In genomic region chr1:243249214-243249613, GRCh38 we compare ENCODE assay signal across 23 cellular contexts. TPM values are rescaled to one million over a fixed set of nuclear protein-coding genes. Genes with fewer than 3 reads are reported as not detected.
DNase-seq lines count a peak whose midpoint lies in the region; ATAC-seq, FAIRE-seq and TF ChIP-seq lines count a peak whose summit lies in the region.
"Had no signal": no experiment of that assay in that cellular context is flagged by ENCODE, and none has a peak within 500 bp of the region (broad histone marks: within the 10 kb centered on the region; RNA-seq: fewer than 3 reads in every experiment).

No MANE protein-coding gene starts in this region.

- H3K79me2 ChIP-seq in mammary epithelial cell (ENCODE audit: insufficient read depth, low read length) (peaks cover 95% of the 10 kb centered on the region), astrocyte (ENCODE audit: insufficient read depth, low read length) (peaks cover 100% of the 10 kb centered on the region)

- no peaks in the 10 kb centered on the region for H4K20me1 ChIP-seq in mammary epithelial cell (ENCODE audit: insufficient read depth, low read length)
- H4K20me1 ChIP-seq in astrocyte (ENCODE audit: insufficient read depth, low read length) = peaks cover 84% of the 10 kb centered on the region

- H3K27ac ChIP-seq in mammary epithelial cell (ENCODE audit: insufficient read depth, low read depth, low read length) (no peak overlapping the region), astrocyte (ENCODE audit: low read depth, low read length) (no peak overlapping the region), mesenchymal stem cell (ENCODE audit: low read length, poor library complexity, severe bottlenecking) (no peak overlapping the region)
- H3K27ac ChIP-seq: C4-2B had no signal

- H3K36me3 ChIP-seq in mammary epithelial cell (ENCODE audit: insufficient read depth, low read length) (no peaks in the 10 kb centered on the region), astrocyte (ENCODE audit: insufficient read depth, low read length) (peaks cover 5% of the 10 kb centered on the region), mesenchymal stem cell (ENCODE audit: control insufficient read depth in 1 of 2, insufficient read depth in 2 of 2, low read depth in 1 of 2, low read length in 2 of 2) (peaks cover 2 to 18% of the 10 kb centered on the region in 2 experiments)

- no peak overlapping the region for H4K8ac ChIP-seq in mesenchymal stem cell (ENCODE audit: low read length)

- H3K9me3 Mint-ChIP-seq in MCF 10A (ENCODE audit: unreplicated experiment) (no peaks in the 10 kb centered on the region), astrocyte (ENCODE audit: unreplicated experiment) (no peaks in the 10 kb centered on the region)

- no peak overlapping the region for H2BK15ac ChIP-seq in mesenchymal stem cell (ENCODE audit: low read depth, poor library complexity, severe bottlenecking)

- H2BK120ac ChIP-seq in mesenchymal stem cell (ENCODE audit: low read depth, low read length) = no peak overlapping the region

- no peak overlapping the region for H3K4ac ChIP-seq in mesenchymal stem cell (ENCODE audit: low read depth in 1 of 2, low read length in 2 of 2)

- H4K91ac ChIP-seq in mesenchymal stem cell (ENCODE audit: low read length) = no peak overlapping the region

- 100% methylated on average over 3 of the region's 3 CpGs for WGBS in mammary epithelial cell (ENCODE audit: low coverage, missing lambda C conversion rate)
- WGBS in mesenchymal stem cell = 100% methylated on average over 1 of the region's 3 CpGs

- CTCF ChIA-PET in MCF 10A (lab: Yijun Ruan, JAX) = interaction anchor here (0.5 to 2.6 kb wide), 2 partner anchors 8 to 12 kb away, joined by 4 to 11 read pairs; no protein-coding TSS in a partner anchor
- CTCF ChIA-PET in mammary epithelial cell (lab: Charles Lee; ENCODE audit: low non-redundant PET) = no interaction called here

- no peak overlapping the region for H3K4me3 ChIP-seq in mammary epithelial cell (replicated peaks in 1 of 3; ENCODE audit: insufficient read depth in 1 of 3, low read depth in 2 of 3, low read length in 3 of 3)
- no peak overlapping the region for H3K4me3 ChIP-seq in astrocyte (ENCODE audit: insufficient read depth, low read depth, low read length)
- H3K4me3 ChIP-seq in mesenchymal stem cell (ENCODE audit: insufficient read depth in 1 of 2, low read depth in 1 of 2, low read length in 2 of 2) = peak overlapping the region in 1 of 2 experiments; percentile 95
- H3K4me3 ChIP-seq: HAP-1 had no signal

- H3K27me3 Mint-ChIP-seq in MCF 10A (ENCODE audit: insufficient read depth, unreplicated experiment) (no peaks in the 10 kb centered on the region), astrocyte (ENCODE audit: low read depth, unreplicated experiment) (no peaks in the 10 kb centered on the region)

- H2AFZ ChIP-seq in mammary epithelial cell (ENCODE audit: low read depth, low read length) = no peak overlapping the region
- no peak overlapping the region for H2AFZ ChIP-seq in astrocyte (ENCODE audit: low read depth, low read length)
- H2AFZ ChIP-seq in mesenchymal stem cell (ENCODE audit: low read depth, low read length) = no peak overlapping the region

- H3K18ac ChIP-seq in mesenchymal stem cell (ENCODE audit: low read depth in 1 of 2, low read length in 2 of 2) = no peak overlapping the region

- intact Hi-C loops in MCF 10A (cut with micrococcal nuclease) = no loop called here
- intact Hi-C loops in mammary epithelial cell (cut with micrococcal nuclease) = no loop called here

- H3K36me3 Mint-ChIP-seq in MCF 10A (ENCODE audit: insufficient read depth, unreplicated experiment) (peaks cover 6% of the 10 kb centered on the region), astrocyte (ENCODE audit: low read depth, unreplicated experiment) (no peaks in the 10 kb centered on the region)

- TF ChIP-seq CTCF in MCF 10A (IDR thresholded peaks at IDR 0.05; ENCODE audit: unreplicated experiment) (no peak), mammary epithelial cell (conservative IDR thresholded peaks at IDR 0.05 in 1 of 2, IDR thresholded peaks at IDR 0.05 in 1 of 2; ENCODE audit: extremely low read depth in 1 of 2, insufficient read depth in 1 of 2, low read depth in 1 of 2, low read length in 2 of 2) (no peak), astrocyte (IDR thresholded peaks at IDR 0.05; ENCODE audit: insufficient read depth, low read depth, low read length) (no peak)

- no peak overlapping the region for H2BK5ac ChIP-seq in mesenchymal stem cell (ENCODE audit: low read depth, low read length, poor library complexity, severe bottlenecking)

- no peak for DNase-seq in MCF 10A (ENCODE audit: unreplicated experiment)
- DNase-seq in mammary epithelial cell = no peak
- DNase-seq in astrocyte (ENCODE audit: low read depth) = no peak
- DNase-seq in mesenchymal stem cell = no peak
- DNase-seq in NCI-H1048 (lab: John Stamatoyannopoulos, UW) = no peak
- no peak for DNase-seq in central memory CD4-positive, alpha-beta T cell
- DNase-seq: 8988T, Calu3, DMS79 treated with DMSO at 0.1 percent for 48 hours, GOT3, KBM-7, MM.1S, NCI-H1417, NCI-H1694, NCI-H2081, NCI-H2227 treated with DMSO at 0.1 percent for 48 hours, NCI-H526 treated with DMSO at 0.1 percent for 48 hours, Right ventricle myocardium superior, RPMI8226 had no signal

- H3K4me1 Mint-ChIP-seq in MCF 10A (ENCODE audit: insufficient read depth, unreplicated experiment) (peaks cover 53% of the 10 kb centered on the region), astrocyte (ENCODE audit: low read depth, unreplicated experiment) (peaks cover 33% of the 10 kb centered on the region)

- in situ Hi-C loops in mammary epithelial cell (cut with MboI; ENCODE audit: low sequenced_read_pairs in 2 of 2) = no loop called here

- H3K27ac Mint-ChIP-seq in MCF 10A (ENCODE audit: low read depth, unreplicated experiment) (peak overlapping the region; percentile 3), astrocyte (ENCODE audit: unreplicated experiment) (no peak overlapping the region)

- H3K79me1 ChIP-seq in mesenchymal stem cell (replicated peaks; ENCODE audit: low read length, poor library complexity, severe bottlenecking) = no peaks in the 10 kb centered on the region

- no peak for ATAC-seq in GM21390 (IDR thresholded peaks at IDR 0.05; ENCODE audit: unreplicated experiment)

- H3K9me3 ChIP-seq in mammary epithelial cell (replicated peaks; ENCODE audit: insufficient read depth, low read length) (no peaks in the 10 kb centered on the region), astrocyte (ENCODE audit: insufficient read depth, low read depth, low read length) (no peaks in the 10 kb centered on the region), mesenchymal stem cell (ENCODE audit: control insufficient read depth, low read length) (no peaks in the 10 kb centered on the region)
- H3K9me3 ChIP-seq: HAP-1 had no signal

- H2AK5ac ChIP-seq in mesenchymal stem cell (ENCODE audit: low read length, severe bottlenecking) = no peak overlapping the region

- H3K9ac ChIP-seq in mammary epithelial cell (ENCODE audit: insufficient read depth, low read length) (no peak overlapping the region), astrocyte (ENCODE audit: low read length) (no peak overlapping the region), mesenchymal stem cell (ENCODE audit: low read length) (peak overlapping the region; percentile 8)

- FAIRE-seq in astrocyte (lab: Jason Lieb, UNC) = no peak
- FAIRE-seq: HTR-8/SVneo had no signal

- peaks cover 7% of the 10 kb centered on the region for H3K4me1 ChIP-seq in mammary epithelial cell (ENCODE audit: insufficient read depth, low read length)
- H3K4me1 ChIP-seq in astrocyte (ENCODE audit: insufficient read depth, low read length) = peaks cover 24% of the 10 kb centered on the region
- H3K4me1 ChIP-seq in mesenchymal stem cell (ENCODE audit: control insufficient read depth, insufficient read depth, low read depth, low read length) = peaks cover 5% of the 10 kb centered on the region

- POLR2A ChIA-PET in MCF 10A (lab: Yijun Ruan, JAX) = interaction anchor here (0.7 to 4.0 kb wide), 3 partner anchors 8 to 38 kb away, joined by 3 to 24 read pairs (median 3); partner anchors contain the start of genes CEP170 and SDCCAG8

- no peak overlapping the region for H3K4me2 ChIP-seq in mammary epithelial cell (ENCODE audit: insufficient read depth, low read depth, low read length)
- H3K4me2 ChIP-seq in astrocyte (ENCODE audit: low read length) = peak overlapping the region; percentile 94
- H3K4me2 ChIP-seq in mesenchymal stem cell (ENCODE audit: low read length, poor library complexity, severe bottlenecking) = no peak overlapping the region

- no peak overlapping the region for H3K23ac ChIP-seq in mesenchymal stem cell (ENCODE audit: low read length in 2 of 2)

- dilution Hi-C loops in mammary epithelial cell (cut with HindIII; ENCODE audit: low sequenced_read_pairs) = no loop called here

- H3K27me3 ChIP-seq in mammary epithelial cell (ENCODE audit: insufficient read depth, low read length) (no peaks in the 10 kb centered on the region), astrocyte (ENCODE audit: insufficient read depth, low read length) (no peaks in the 10 kb centered on the region), mesenchymal stem cell (ENCODE audit: control insufficient read depth in 1 of 2, insufficient read depth in 1 of 2, low read length in 2 of 2) (no peaks in the 10 kb centered on the region)

- H2BK12ac ChIP-seq in mesenchymal stem cell (ENCODE audit: low read length in 2 of 2) = no peak overlapping the region

- H3K4me3 Mint-ChIP-seq in MCF 10A (ENCODE audit: unreplicated experiment) (no peak overlapping the region), astrocyte (ENCODE audit: unreplicated experiment) (no peak overlapping the region)

- H3K14ac ChIP-seq in mesenchymal stem cell (ENCODE audit: low read length in 2 of 2) = no peak overlapping the region

- no TSS peak for BruUV-seq in MCF 10A (replicated peaks; lab: Mats Ljungman, UMichigan)
- no TSS peak for BruUV-seq in mammary epithelial cell (replicated peaks; lab: Mats Ljungman, UMichigan)

RNA-seq across cellular contexts. Expression of gene CEP170, which starts 5.9 kb away (rescaled TPM):
- total RNA-seq in MCF 10A (2022) (148 and 182 TPM in 2 replicates), mammary epithelial cell (10 to 100 TPM; 64.6 to 75.7 TPM), astrocyte (149 and 164 TPM in 2 replicates)
- polyA plus RNA-seq in mammary epithelial cell = 23.9 TPM
- polyA minus RNA-seq in mammary epithelial cell = 73.6 TPM
- polyA plus RNA-seq in mesenchymal stem cell (2013, experiment 1 of 2) = 67.0 TPM
- 67.2 TPM for polyA plus RNA-seq in mesenchymal stem cell (2013, experiment 2 of 2)

RNA-seq across cellular contexts. Expression of gene SDCCAG8, which starts 6.6 kb away (rescaled TPM):
- total RNA-seq in MCF 10A (2022) (81.1 and 128 TPM in 2 replicates), mammary epithelial cell (10 to 100 TPM; 34.7 to 42.1 TPM), astrocyte (24.5 and 25.4 TPM in 2 replicates)
- polyA plus RNA-seq in mammary epithelial cell = 22.4 TPM
- polyA minus RNA-seq in mammary epithelial cell = 33.5 TPM
- polyA plus RNA-seq in mesenchymal stem cell (2013, experiment 1 of 2) = 36.2 TPM
- polyA plus RNA-seq in mesenchymal stem cell (2013, experiment 2 of 2) = 35.7 TPM
